ENCODE assay signal across 8 cellular contexts in the genomic region with DNA sequence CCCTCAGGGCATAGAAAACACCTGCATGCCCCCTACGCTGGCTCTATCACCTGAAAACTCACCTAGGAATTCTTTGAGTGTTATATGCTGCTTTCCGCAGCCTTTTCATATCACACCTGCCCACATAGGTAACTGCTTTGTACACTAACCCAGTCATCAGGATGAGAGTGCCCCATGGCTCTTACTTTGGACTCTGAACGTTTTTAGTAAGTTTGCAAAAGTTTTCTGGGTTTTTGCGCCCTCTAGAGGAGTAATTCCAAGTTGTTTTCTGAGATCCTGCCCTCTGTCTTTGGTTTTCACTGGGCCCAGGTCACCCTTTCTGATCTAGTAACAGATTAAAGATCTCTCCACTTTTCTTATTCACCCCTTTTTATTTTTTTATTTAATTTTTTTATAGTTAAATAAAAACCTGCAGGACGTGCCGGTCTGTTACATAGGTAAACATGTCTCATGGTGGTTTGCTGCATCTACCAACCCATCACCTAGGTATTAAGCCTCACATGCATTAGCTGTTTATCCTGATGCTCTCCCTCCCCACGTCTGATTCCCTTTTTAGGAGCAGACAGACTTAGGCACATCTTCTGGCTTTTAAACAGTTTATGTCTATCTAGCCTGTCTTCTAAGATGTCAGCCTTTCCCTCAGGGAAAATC.
DNase-seq lines count a peak whose midpoint lies in the region; ATAC-seq and TF ChIP-seq lines count a peak whose summit lies in the region.

No MANE protein-coding gene starts in this region.

- H3K36me3 Mint-ChIP-seq in nephron (ENCODE audit: low read depth) (no peaks in the 10 kb centered on the region), T-helper 17 cell (ENCODE audit: low read depth) (no peaks in the 10 kb centered on the region)

- H3K27ac Mint-ChIP-seq in nephron (no peak overlapping the region), T-helper 17 cell (no peak overlapping the region)

- no peaks in the 10 kb centered on the region for H3K9me3 ChIP-seq in T-helper 17 cell (ENCODE audit: control insufficient read depth, low read length, poor library complexity, severe bottlenecking)

- H3K4me1 Mint-ChIP-seq in nephron (no peaks in the 10 kb centered on the region), T-helper 17 cell (no peaks in the 10 kb centered on the region)

- DNase-seq in A172 (ENCODE audit: low spot score) (peak; percentile 31), EL (peak; percentile 17), NCI-H748 treated with DMSO at 0.1 percent for 48 hours (lab: John Stamatoyannopoulos, UW) (peak; percentile 34), dermis blood vessel endothelial cell (peak; percentile 50), cerebellum (ENCODE audit: low spot score) (no peak), T-helper 17 cell (no peak)

- no peaks in the 10 kb centered on the region for H3K9me3 Mint-ChIP-seq in nephron

- TF ChIP-seq CTCF in nephron (IDR thresholded peaks at IDR 0.05; ENCODE audit: unreplicated experiment in 3 of 3) = peak; percentile 60 to 74 (median 62)

- ATAC-seq in HG02852 (IDR thresholded peaks at IDR 0.05; ENCODE audit: unreplicated experiment) = peak; percentile 66
- no peak for ATAC-seq in T-helper 17 cell

- H3K27me3 Mint-ChIP-seq in nephron (ENCODE audit: low read depth) = peaks cover 12% of the 10 kb centered on the region
- H3K27me3 Mint-ChIP-seq in T-helper 17 cell = peaks cover 17% of the 10 kb centered on the region

- no peak overlapping the region for H3K4me3 Mint-ChIP-seq in nephron
- no peak overlapping the region for H3K4me3 Mint-ChIP-seq in T-helper 17 cell

Comparison
In these comparisons a context has a peak if more than half of its experiments do, and no peak if none do; other contexts are left out.
1. DNase-seq: peak in A172 (single experiment), EL (single experiment), NCI-H748 treated with DMSO at 0.1 percent for 48 hours (single experiment) and dermis blood vessel endothelial cell (single experiment); none in cerebellum (single experiment) and T-helper 17 cell (0 of 3).